Comparison of ENCODE assay signal across 1 cellular context in genomic region chr18:26547302-26548143, GRCh38.
TF ChIP-seq lines count a peak whose summit lies in the region.

No MANE protein-coding gene starts in this region.

TF ChIP-seq in WTC11, 78 proteins besides CTCF, POLR2A, EP300 and RAD21 (continued from another document and continues in another):
- TF ChIP-seq FOXJ3 (CRISPR knock-in tag; IDR thresholded peaks at IDR 0.05; ENCODE audit: borderline replicate concordance) (no peak), RORB (CRISPR knock-in tag; IDR thresholded peaks at IDR 0.05) (no peak), OVOL2 (CRISPR knock-in tag; IDR thresholded peaks at IDR 0.05; ENCODE audit: borderline replicate concordance) (no peak), E2F1 (CRISPR knock-in tag; IDR thresholded peaks at IDR 0.05) (no peak), AFF4 (CRISPR knock-in tag; IDR thresholded peaks at IDR 0.05; ENCODE audit: borderline replicate concordance) (no peak), JAZF1 (CRISPR knock-in tag; IDR thresholded peaks at IDR 0.05) (no peak), ARID4B (CRISPR knock-in tag; IDR thresholded peaks at IDR 0.05; ENCODE audit: borderline replicate concordance) (peak; percentile 44; the same call in 1 of the 2 replicates), PRDM15 (CRISPR knock-in tag; IDR thresholded peaks at IDR 0.05) (no peak), ZNF263 (CRISPR knock-in tag; IDR thresholded peaks at IDR 0.05; ENCODE audit: low read depth) (no peak; the same call in 1 of the 2 replicates), HMGXB4 (CRISPR knock-in tag; IDR thresholded peaks at IDR 0.05) (peak; percentile 64; the same call in 1 of the 2 replicates), ZBTB43 (CRISPR knock-in tag; IDR thresholded peaks at IDR 0.05) (peak; percentile 77), ELF4 (CRISPR knock-in tag; IDR thresholded peaks at IDR 0.05; ENCODE audit: low read depth) (no peak), ZNF396 (CRISPR knock-in tag; IDR thresholded peaks at IDR 0.05; ENCODE audit: borderline replicate concordance) (no peak), CBFB (CRISPR knock-in tag; IDR thresholded peaks at IDR 0.05; ENCODE audit: low read depth) (no peak), IRF1 (CRISPR knock-in tag; IDR thresholded peaks at IDR 0.05) (no peak), NR2C2 (CRISPR knock-in tag; IDR thresholded peaks at IDR 0.05) (no peak), MLX (CRISPR knock-in tag; IDR thresholded peaks at IDR 0.05) (no peak), NFE2L1 (CRISPR knock-in tag; IDR thresholded peaks at IDR 0.05) (peak; percentile 91), FOXK1 (CRISPR knock-in tag; IDR thresholded peaks at IDR 0.05) (peak; percentile 45; the same call in 1 of the 2 replicates), ZMAT4 (CRISPR knock-in tag; IDR thresholded peaks at IDR 0.05) (no peak), ZNF512 (CRISPR knock-in tag; IDR thresholded peaks at IDR 0.05; ENCODE audit: borderline replicate concordance) (no peak), EMX1 (CRISPR knock-in tag; IDR thresholded peaks at IDR 0.05) (no peak), E2F5 (CRISPR knock-in tag; IDR thresholded peaks at IDR 0.05) (no peak), USF2 (CRISPR knock-in tag; IDR thresholded peaks at IDR 0.05) (no peak; the same call in 1 of the 2 replicates), CREB1 (CRISPR knock-in tag; IDR thresholded peaks at IDR 0.05) (no peak), PREB (CRISPR knock-in tag; IDR thresholded peaks at IDR 0.05; ENCODE audit: borderline replicate concordance) (no peak)
